ENCODE assay signal across 8 cellular contexts in the genomic region with DNA sequence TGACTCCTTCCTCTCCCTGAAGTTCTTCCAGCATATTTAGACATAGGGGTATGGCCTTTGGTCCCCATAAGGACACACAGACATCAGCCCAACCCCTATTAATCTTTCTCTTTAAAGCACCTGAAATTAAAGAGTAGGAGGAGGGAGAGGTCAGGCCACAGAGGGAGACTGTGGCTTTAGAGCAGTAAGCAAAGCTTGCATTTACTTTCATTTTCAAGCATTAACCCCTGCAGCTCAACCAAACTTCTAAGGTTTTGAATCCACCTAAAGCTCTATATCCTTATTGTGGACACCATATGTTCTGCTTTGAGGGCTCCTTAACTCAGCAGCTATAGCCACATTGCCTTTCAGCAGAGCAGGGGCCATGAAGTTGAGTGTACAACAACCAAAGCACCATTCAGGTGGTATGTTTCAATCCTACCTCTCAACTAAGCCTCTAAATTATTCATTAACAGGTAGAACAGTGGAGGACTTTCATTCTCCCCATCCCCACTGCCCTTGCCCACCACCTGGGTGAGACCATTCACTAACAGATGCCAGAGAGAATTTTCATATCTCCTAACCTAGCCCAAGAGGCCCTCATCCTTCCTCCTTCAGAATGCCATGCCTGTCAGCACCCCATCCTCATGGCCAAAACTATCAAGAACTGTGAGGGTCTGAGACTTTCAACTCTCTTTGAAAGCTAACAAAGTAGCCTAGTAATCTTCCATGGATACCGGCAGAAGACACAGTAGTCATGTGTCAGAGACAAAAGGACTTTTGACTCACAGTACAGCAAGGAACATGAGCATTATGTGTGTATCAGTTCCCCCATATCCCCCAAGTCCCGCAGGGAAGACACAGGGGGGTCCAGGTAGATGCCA. TPM values are rescaled to one million over a fixed set of nuclear protein-coding genes. Genes with fewer than 3 reads are reported as not detected.
DNase-seq lines count a peak whose midpoint lies in the region; ATAC-seq and TF ChIP-seq lines count a peak whose summit lies in the region.

No MANE protein-coding gene starts in this region.

- no peak overlapping the region for H3K9ac ChIP-seq in BLaER1

- no peak for TF ChIP-seq POLR2A in uterus (IDR thresholded peaks at IDR 0.05)

- H3K9me3 ChIP-seq in BLaER1 (no peaks in the 10 kb centered on the region; the same call in 1 of the 2 replicates), uterus (no peaks in the 10 kb centered on the region)

- H3K36me3 ChIP-seq in BLaER1 = peaks cover 30% of the 10 kb centered on the region; the same call in 1 of the 2 replicates
- H3K36me3 ChIP-seq in uterus = no peaks in the 10 kb centered on the region

- peaks cover 5% of the 10 kb centered on the region for H3K9me3 Mint-ChIP-seq in type B pancreatic cell

- peak overlapping the region; percentile 39 for H3K4me2 ChIP-seq in BLaER1

- DNase-seq in choroid plexus epithelial cell (ENCODE audit: low read depth) (peak; percentile 64), type B pancreatic cell (ENCODE audit: extremely low spot score, unreplicated experiment) (no peak), uterus (no peak), islet precursor cell (no peak), NCI-H1092 (lab: John Stamatoyannopoulos, UW) (no peak)

- no peak for TF ChIP-seq CTCF in choroid plexus epithelial cell (conservative IDR thresholded peaks at IDR 0.05; ENCODE audit: low read depth, low read length)
- TF ChIP-seq CTCF in type B pancreatic cell (conservative IDR thresholded peaks at IDR 0.05) = no peak
- TF ChIP-seq CTCF in uterus (IDR thresholded peaks at IDR 0.05) = no peak

- H4K20me1 ChIP-seq in BLaER1 = peaks cover 15% of the 10 kb centered on the region; the same call in 1 of the 2 replicates

- ATAC-seq in GM19351 (IDR thresholded peaks at IDR 0.05; ENCODE audit: unreplicated experiment) (peak; percentile 97), HG03378 (IDR thresholded peaks at IDR 0.05; ENCODE audit: unreplicated experiment) (peak; percentile 95)

- H3K27ac ChIP-seq in BLaER1 (peak overlapping the region; percentile 33; the same call in 1 of the 2 replicates), uterus (no peak overlapping the region)

- H3K27me3 Mint-ChIP-seq in type B pancreatic cell = no peaks in the 10 kb centered on the region

- no peaks in the 10 kb centered on the region for H3K27me3 ChIP-seq in BLaER1
- H3K27me3 ChIP-seq in uterus = no peaks in the 10 kb centered on the region

- H3K4me3 Mint-ChIP-seq in type B pancreatic cell = no peak overlapping the region

- peaks cover 11% of the 10 kb centered on the region for H3K4me1 ChIP-seq in BLaER1
- no peaks in the 10 kb centered on the region for H3K4me1 ChIP-seq in uterus

- H3K27ac Mint-ChIP-seq in type B pancreatic cell = no peak overlapping the region

- peaks cover 16% of the 10 kb centered on the region for H3K36me3 Mint-ChIP-seq in type B pancreatic cell

- H3K4me3 ChIP-seq in BLaER1 (no peak overlapping the region), choroid plexus epithelial cell (ENCODE audit: low read depth, low read length) (peak overlapping the region; percentile 15), uterus (no peak overlapping the region)

- intact Hi-C loops in uterus (cut with DNase I; ENCODE audit: low total_unique reads) = no loop called here

- peaks cover 4% of the 10 kb centered on the region for H3K4me1 Mint-ChIP-seq in type B pancreatic cell (ENCODE audit: unreplicated experiment)

RNA-seq across cellular contexts. Expression of gene LIN54, which starts 20.8 kb away (rescaled TPM):
- 15.7 and 17.5 TPM in 2 replicates for total RNA-seq in type B pancreatic cell (ENCODE audit: low replicate concordance)
- 10 to 100 TPM in 3 of 4 donors, 1 to 10 TPM in 1; 3.3 to 47.6 (median 20.2) TPM for total RNA-seq in uterus

RNA-seq across cellular contexts. Expression of gene COPS4, which starts 45.2 kb away (rescaled TPM):
- 26.0 and 34.4 TPM in 2 replicates for total RNA-seq in type B pancreatic cell (ENCODE audit: low replicate concordance)
- total RNA-seq in uterus = 100 to 1,000 TPM in 1 of 4 donors, 10 to 100 TPM in 3; 21.3 to 113 (median 73.3) TPM
